ENCODE assay signal across 21 cellular contexts in the genomic region with DNA sequence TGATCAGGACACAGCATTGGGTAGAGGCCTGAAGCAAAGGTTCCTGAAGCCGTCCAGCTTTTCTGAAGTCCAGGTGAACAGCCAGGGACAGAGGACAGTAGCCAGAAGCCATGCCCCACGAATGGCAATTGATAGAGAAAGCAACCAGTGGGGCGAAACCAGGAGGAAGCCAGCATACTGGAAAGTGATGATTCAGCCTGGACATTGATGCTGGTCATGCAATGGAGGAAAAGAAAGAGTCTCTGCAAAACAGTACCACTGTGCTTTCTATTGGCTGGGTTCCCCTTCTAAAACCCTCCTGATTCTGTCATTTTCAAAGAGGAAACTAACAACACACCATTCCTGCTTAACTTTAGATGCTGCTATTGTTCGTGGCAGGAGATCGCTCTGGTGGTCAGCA.
DNase-seq lines count a peak whose midpoint lies in the region; TF ChIP-seq lines count a peak whose summit lies in the region.
"Had no signal": no experiment of that assay in that cellular context is flagged by ENCODE, and none has a peak within 500 bp of the region (broad histone marks: within the 10 kb centered on the region; RNA-seq: fewer than 3 reads in every experiment).

No MANE protein-coding gene starts in this region.

- H3K4me3 Mint-ChIP-seq in HFFc6 = peak overlapping the region; percentile 77
- H3K4me3 Mint-ChIP-seq in activated CD4-positive, alpha-beta T cell treated with anti-CD3 and anti-CD28 coated beads, Interleukin-2, amount 10 ng/mL, durations not matched to agents 7 days and 5 days = no peak overlapping the region
- H3K4me3 Mint-ChIP-seq: activated CD4-positive, alpha-beta T cell treated with anti-CD3 and anti-CD28 coated beads for 36 hours; activated naive CD8-positive, alpha-beta T cell treated with anti-CD3 and anti-CD28 coated beads, Interleukin-2, amount 10 ng/mL, durations not matched to agents 7 days and 5 days; CD4-positive, alpha-beta T cell; endodermal cell; naive B cell had no signal

- no peaks in the 10 kb centered on the region for H3K9me3 Mint-ChIP-seq in HFFc6
- H3K9me3 Mint-ChIP-seq in activated CD4-positive, alpha-beta T cell treated with anti-CD3 and anti-CD28 coated beads, Interleukin-2, amount 10 ng/mL, durations not matched to agents 7 days and 5 days = no peaks in the 10 kb centered on the region
- H3K9me3 Mint-ChIP-seq: activated naive CD8-positive, alpha-beta T cell treated with anti-CD3 and anti-CD28 coated beads, Interleukin-2, amount 10 ng/mL, durations not matched to agents 7 days and 5 days; CD4-positive, alpha-beta T cell; endodermal cell; naive B cell had no signal

- peaks cover 26% of the 10 kb centered on the region for H3K36me3 Mint-ChIP-seq in HFFc6 (ENCODE audit: low read depth)
- no peaks in the 10 kb centered on the region for H3K36me3 Mint-ChIP-seq in activated CD4-positive, alpha-beta T cell treated with anti-CD3 and anti-CD28 coated beads, Interleukin-2, amount 10 ng/mL, durations not matched to agents 7 days and 5 days (ENCODE audit: low read depth)
- H3K36me3 Mint-ChIP-seq: activated naive CD8-positive, alpha-beta T cell treated with anti-CD3 and anti-CD28 coated beads, Interleukin-2, amount 10 ng/mL, durations not matched to agents 7 days and 5 days had no signal

- POLR2A ChIA-PET in activated CD4-positive, alpha-beta T cell treated with anti-CD3 and anti-CD28 coated beads, Interleukin-2, amount 10 ng/mL, durations not matched to agents 7 days and 5 days (lab: Charles Lee) = no interaction called here

- H3K27ac Mint-ChIP-seq in HFFc6 = peak overlapping the region; percentile 86
- H3K27ac Mint-ChIP-seq in activated CD4-positive, alpha-beta T cell treated with anti-CD3 and anti-CD28 coated beads, Interleukin-2, amount 10 ng/mL, durations not matched to agents 7 days and 5 days = no peak overlapping the region
- H3K27ac Mint-ChIP-seq: activated CD4-positive, alpha-beta T cell treated with anti-CD3 and anti-CD28 coated beads for 36 hours; activated naive CD8-positive, alpha-beta T cell treated with anti-CD3 and anti-CD28 coated beads, Interleukin-2, amount 10 ng/mL, durations not matched to agents 7 days and 5 days; CD4-positive, alpha-beta T cell; endodermal cell; naive B cell had no signal

- intact Hi-C loops in posterior vena cava (cut with DNase I) = no loop called here

- H3K27me3 Mint-ChIP-seq in HFFc6 (ENCODE audit: insufficient read depth) = no peaks in the 10 kb centered on the region; the same call in 1 of the 2 replicates
- no peaks in the 10 kb centered on the region for H3K27me3 Mint-ChIP-seq in activated CD4-positive, alpha-beta T cell treated with anti-CD3 and anti-CD28 coated beads, Interleukin-2, amount 10 ng/mL, durations not matched to agents 7 days and 5 days
- H3K27me3 Mint-ChIP-seq: activated CD4-positive, alpha-beta T cell treated with anti-CD3 and anti-CD28 coated beads for 36 hours; activated naive CD8-positive, alpha-beta T cell treated with anti-CD3 and anti-CD28 coated beads, Interleukin-2, amount 10 ng/mL, durations not matched to agents 7 days and 5 days; CD4-positive, alpha-beta T cell; naive B cell had no signal

- CTCF ChIA-PET in activated CD4-positive, alpha-beta T cell treated with anti-CD3 and anti-CD28 coated beads, Interleukin-2, amount 10 ng/mL, durations not matched to agents 7 days and 5 days (lab: Charles Lee) = no interaction called here

- in situ Hi-C loops in ACHN (cut with HindIII; ENCODE audit: low pct_ligation_motif_present, low pct_unique_long_range_greater_than_20kb, low sequenced_read_pairs) (no loop called here), GM13976 (cut with MboI; ENCODE audit: low sequenced_read_pairs, unreplicated experiment) (no loop called here)

- TF ChIP-seq CTCF in HFFc6 (IDR thresholded peaks at IDR 0.05) = no peak
- no peak for TF ChIP-seq CTCF in GM13976 (IDR thresholded peaks at IDR 0.05; ENCODE audit: borderline replicate concordance, control extremely low read depth, extremely low read depth, insufficient read depth, missing control alignments)

- DNase-seq in ACHN = peak; percentile 51
- DNase-seq in HFFc6 = no peak
- DNase-seq in dermis microvascular lymphatic vessel endothelial cell (ENCODE audit: low read depth in 2 of 2) = peak; percentile 47 to 74
- DNase-seq in lung microvascular endothelial cell (ENCODE audit: low read depth in 2 of 2) = peak; percentile 67 to 74
- no peak for DNase-seq in posterior vena cava (ENCODE audit: low spot score)
- no peak for DNase-seq in activated CD4-positive, alpha-beta T cell treated with anti-CD3 and anti-CD28 coated beads, Interleukin-2, amount 10 ng/mL, durations not matched to agents 7 days and 5 days
- no peak for DNase-seq in GM13976 (ENCODE audit: low spot score)
- no peak for DNase-seq in activated naive CD4-positive, alpha-beta T cell treated with anti-CD3 and anti-CD28 coated beads, Interleukin-2, amount 50 U/mL, for 16 hours
- DNase-seq: activated CD4-positive, alpha-beta T cell treated with anti-CD3 and anti-CD28 coated beads for 36 hours; activated naive CD8-positive, alpha-beta T cell treated with anti-CD3 and anti-CD28 coated beads, Interleukin-2, amount 10 ng/mL, durations not matched to agents 7 days and 5 days; body of pancreas; CD4-positive, alpha-beta T cell; DMS153; endodermal cell; Karpas-422; mesendoderm; naive B cell; NCI-H1092; NCI-H2029 treated with DMSO at 0.1 percent for 48 hours; Peyer's patch; substantia nigra had no signal

- peaks cover 87% of the 10 kb centered on the region for H3K4me1 Mint-ChIP-seq in HFFc6 (ENCODE audit: low read depth)
- peaks cover 7% of the 10 kb centered on the region for H3K4me1 Mint-ChIP-seq in activated CD4-positive, alpha-beta T cell treated with anti-CD3 and anti-CD28 coated beads, Interleukin-2, amount 10 ng/mL, durations not matched to agents 7 days and 5 days

Comparison
In these comparisons a context has a peak if more than half of its experiments do, and no peak if none do; other contexts are left out.
1. DNase-seq: peak in ACHN (single experiment), dermis microvascular lymphatic vessel endothelial cell (2 of 2) and lung microvascular endothelial cell (2 of 2); none in HFFc6 (single experiment), posterior vena cava (single experiment), activated CD4-positive, alpha-beta T cell treated with anti-CD3 and anti-CD28 coated beads, Interleukin-2, amount 10 ng/mL, durations not matched to agents 7 days and 5 days (single experiment), GM13976 (single experiment) and activated naive CD4-positive, alpha-beta T cell treated with anti-CD3 and anti-CD28 coated beads, Interleukin-2, amount 50 U/mL, for 16 hours (single experiment).